ENCODE assay signal across 10 cellular contexts in genomic region chr22:27331526-27332281, GRCh38.
DNase-seq lines count a peak whose midpoint lies in the region; ATAC-seq, FAIRE-seq and TF ChIP-seq lines count a peak whose summit lies in the region.
"Had no signal": no experiment of that assay in that cellular context is flagged by ENCODE, and none has a peak within 500 bp of the region (broad histone marks: within the 10 kb centered on the region; RNA-seq: fewer than 3 reads in every experiment).

No MANE protein-coding gene starts in this region.

- 17% methylated on average over 16 of the region's 16 CpGs for WGBS in GM12878 (ENCODE audit: insufficient coverage, insufficient replicate concordance, low lambda C conversion rate, missing lambda C conversion rate)

- no peaks in the 10 kb centered on the region for H4K20me1 ChIP-seq in GM12878 (ENCODE audit: control insufficient read depth, insufficient read depth)

- no peak for TF ChIP-seq RAD21 in GM12878 (IDR thresholded peaks at IDR 0.05; ENCODE audit: insufficient read depth, low read depth, low read length)

- no peaks in the 10 kb centered on the region for H3K9me3 ChIP-seq in GM12878 (replicated peaks; ENCODE audit: control insufficient read depth, insufficient read depth, low read length)

- H3K4me1 ChIP-seq in GM12878 (ENCODE audit: control insufficient read depth, insufficient read depth, low read length) = no peaks in the 10 kb centered on the region
- H3K4me1 ChIP-seq: tibial nerve had no signal

- no peak for TF ChIP-seq CTCF in GM12878 (IDR thresholded peaks at IDR 0.05 in 2 of 3, conservative IDR thresholded peaks at IDR 0.05 in 1 of 3; ENCODE audit: control insufficient read depth in 2 of 3, extremely low read depth in 1 of 3, insufficient read depth in 1 of 3, low read depth in 3 of 3, low read length in 3 of 3)

- H2AFZ ChIP-seq in GM12878 (ENCODE audit: control insufficient read depth, low read depth, low read length) = no peak overlapping the region

- BruUV-seq in GM12878 (replicated peaks; lab: Mats Ljungman, UMichigan) = no TSS peak

- CTCF ChIA-PET in GM12878 (lab: Yijun Ruan, JAX) = interaction anchor here (1.0 kb wide), 1 partner anchor 653 kb away, joined by 3 read pairs; no protein-coding TSS in a partner anchor

- POLR2A ChIA-PET in GM12878 (lab: Charles Lee) = no interaction called here

- SMC1A ChIA-PET in GM12878 (lab: Charles Lee; ENCODE audit: uncharacterized antibody, unreplicated experiment) = no interaction called here

- H3K27me3 ChIP-seq in GM12878 (replicated peaks in 1 of 2; ENCODE audit: control insufficient read depth in 2 of 2, insufficient read depth in 2 of 2, low read length in 1 of 2) = no peaks in the 10 kb centered on the region

- no peak for TF ChIP-seq POLR2A in GM12878 (IDR thresholded peaks at IDR 0.05; ENCODE audit: low read depth, low read length)

- DNase-seq in SIG-M5 treated with dmso at 0.1 percent for 504 hours (lab: John Stamatoyannopoulos, UW; ENCODE audit: unreplicated experiment) = peak; percentile 30
- DNase-seq in SIG-M5 (lab: John Stamatoyannopoulos, UW) = no peak
- no peak for DNase-seq in GM12878 (ENCODE audit: low read depth, low spot score)
- DNase-seq in left colon = peak in 1 of 2 donors; percentile 25
- DNase-seq in ureter (ENCODE audit: low spot score) = peak; percentile 57

- no peaks in the 10 kb centered on the region for H3K79me2 ChIP-seq in GM12878 (ENCODE audit: control insufficient read depth, insufficient read depth, low read length)

- H3K36me3 ChIP-seq in GM12878 (ENCODE audit: control insufficient read depth in 2 of 2, insufficient read depth in 2 of 2, low read length in 1 of 2) = no peaks in the 10 kb centered on the region
- H3K36me3 ChIP-seq: tibial nerve had no signal

- no peak overlapping the region for H3K27ac ChIP-seq in GM12878 (ENCODE audit: control insufficient read depth, insufficient read depth)
- H3K27ac ChIP-seq: tibial nerve had no signal

- no peak for TF ChIP-seq EP300 in GM12878 (IDR thresholded peaks at IDR 0.05; ENCODE audit: borderline replicate concordance in 1 of 2, control insufficient read depth in 1 of 2, low read depth in 2 of 2, low read length in 2 of 2)

- in situ Hi-C loops in GM12878 (cut with MboI) = no loop called here

- no peak overlapping the region for H3K9ac ChIP-seq in GM12878 (ENCODE audit: control insufficient read depth, insufficient read depth, low read length)

- intact Hi-C loops in GM12878 (cut with micrococcal nuclease; ENCODE audit: unreplicated experiment) = no loop called here
- intact Hi-C loops in left colon (cut with DNase I, micrococcal nuclease) = no loop called here

- H3K4me2 ChIP-seq in GM12878 (ENCODE audit: control insufficient read depth, insufficient read depth) = no peak overlapping the region

- FAIRE-seq in GM12878 (lab: Jason Lieb, UNC) = no peak
- FAIRE-seq: G401.6 had no signal

- RAD21 ChIA-PET in GM12878 (lab: Charles Lee; ENCODE audit: unreplicated experiment) = interaction anchor here (1.2 kb wide), 1 partner anchor 653 kb away, joined by 3 read pairs; no protein-coding TSS in a partner anchor

- H3K4me3 ChIP-seq in GM12878 = no peak overlapping the region
- H3K4me3 ChIP-seq: tibial nerve had no signal

- ATAC-seq in GM12878 (peak; percentile 46; the same call in 1 of the 3 replicates), left colon (peak; percentile 66), GM21367 (IDR thresholded peaks at IDR 0.05; ENCODE audit: unreplicated experiment) (no peak), GM21576 (IDR thresholded peaks at IDR 0.05; ENCODE audit: unreplicated experiment) (no peak)
- ATAC-seq in activated CD4-positive, CD25-positive, alpha-beta regulatory T cell treated with anti-CD3 and anti-CD28 coated beads, Interleukin-2, amount 50 U/mL, for 24 hours = no peak

TF ChIP-seq in GM12878, 131 proteins besides CTCF, POLR2A, EP300 and RAD21:
- TF ChIP-seq STAT1 (conservative IDR thresholded peaks at IDR 0.05) (no peak), GABPA (IDR thresholded peaks at IDR 0.05; ENCODE audit: low read depth) (no peak), PAX5 (IDR thresholded peaks at IDR 0.05; ENCODE audit: borderline replicate concordance, low read depth, low read length) (no peak), TCF3 (IDR thresholded peaks at IDR 0.05; ENCODE audit: borderline replicate concordance, insufficient read depth, low read depth, low read length) (no peak), SPI1 (IDR thresholded peaks at IDR 0.05; ENCODE audit: borderline replicate concordance, insufficient read depth, low read depth, low read length) (no peak), LARP7 (IDR thresholded peaks at IDR 0.05) (no peak), POLR2AphosphoS2 (IDR thresholded peaks at IDR 0.05; ENCODE audit: low read depth, low read length) (no peak), NRF1 (conservative IDR thresholded peaks at IDR 0.05; ENCODE audit: low read depth, low read length) (no peak), RBBP5 (conservative IDR thresholded peaks at IDR 0.05) (no peak), HDGF (IDR thresholded peaks at IDR 0.05) (no peak), SUPT20H (IDR thresholded peaks at IDR 0.05; ENCODE audit: borderline replicate concordance, control insufficient read depth, low read depth, low read length) (no peak), GATAD2B (conservative IDR thresholded peaks at IDR 0.05; ENCODE audit: low read depth) (no peak), RFX5 (IDR thresholded peaks at IDR 0.05; ENCODE audit: low read depth, low read length) (no peak)
- TF ChIP-seq, protein P1, sequence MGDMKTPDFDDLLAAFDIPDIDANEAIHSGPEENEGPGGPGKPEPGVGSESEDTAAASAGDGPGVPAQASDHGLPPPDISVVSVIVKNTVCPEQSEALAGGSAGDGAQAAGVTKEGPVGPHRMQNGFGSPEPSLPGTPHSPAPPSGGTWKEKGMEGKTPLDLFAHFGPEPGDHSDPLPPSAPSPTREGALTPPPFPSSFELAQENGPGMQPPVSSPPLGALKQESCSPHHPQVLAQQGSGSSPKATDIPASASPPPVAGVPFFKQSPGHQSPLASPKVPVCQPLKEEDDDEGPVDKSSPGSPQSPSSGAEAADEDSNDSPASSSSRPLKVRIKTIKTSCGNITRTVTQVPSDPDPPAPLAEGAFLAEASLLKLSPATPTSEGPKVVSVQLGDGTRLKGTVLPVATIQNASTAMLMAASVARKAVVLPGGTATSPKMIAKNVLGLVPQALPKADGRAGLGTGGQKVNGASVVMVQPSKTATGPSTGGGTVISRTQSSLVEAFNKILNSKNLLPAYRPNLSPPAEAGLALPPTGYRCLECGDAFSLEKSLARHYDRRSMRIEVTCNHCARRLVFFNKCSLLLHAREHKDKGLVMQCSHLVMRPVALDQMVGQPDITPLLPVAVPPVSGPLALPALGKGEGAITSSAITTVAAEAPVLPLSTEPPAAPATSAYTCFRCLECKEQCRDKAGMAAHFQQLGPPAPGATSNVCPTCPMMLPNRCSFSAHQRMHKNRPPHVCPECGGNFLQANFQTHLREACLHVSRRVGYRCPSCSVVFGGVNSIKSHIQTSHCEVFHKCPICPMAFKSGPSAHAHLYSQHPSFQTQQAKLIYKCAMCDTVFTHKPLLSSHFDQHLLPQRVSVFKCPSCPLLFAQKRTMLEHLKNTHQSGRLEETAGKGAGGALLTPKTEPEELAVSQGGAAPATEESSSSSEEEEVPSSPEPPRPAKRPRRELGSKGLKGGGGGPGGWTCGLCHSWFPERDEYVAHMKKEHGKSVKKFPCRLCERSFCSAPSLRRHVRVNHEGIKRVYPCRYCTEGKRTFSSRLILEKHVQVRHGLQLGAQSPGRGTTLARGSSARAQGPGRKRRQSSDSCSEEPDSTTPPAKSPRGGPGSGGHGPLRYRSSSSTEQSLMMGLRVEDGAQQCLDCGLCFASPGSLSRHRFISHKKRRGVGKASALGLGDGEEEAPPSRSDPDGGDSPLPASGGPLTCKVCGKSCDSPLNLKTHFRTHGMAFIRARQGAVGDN (IDR thresholded peaks at IDR 0.05) = no peak
- TF ChIP-seq, protein P2, sequence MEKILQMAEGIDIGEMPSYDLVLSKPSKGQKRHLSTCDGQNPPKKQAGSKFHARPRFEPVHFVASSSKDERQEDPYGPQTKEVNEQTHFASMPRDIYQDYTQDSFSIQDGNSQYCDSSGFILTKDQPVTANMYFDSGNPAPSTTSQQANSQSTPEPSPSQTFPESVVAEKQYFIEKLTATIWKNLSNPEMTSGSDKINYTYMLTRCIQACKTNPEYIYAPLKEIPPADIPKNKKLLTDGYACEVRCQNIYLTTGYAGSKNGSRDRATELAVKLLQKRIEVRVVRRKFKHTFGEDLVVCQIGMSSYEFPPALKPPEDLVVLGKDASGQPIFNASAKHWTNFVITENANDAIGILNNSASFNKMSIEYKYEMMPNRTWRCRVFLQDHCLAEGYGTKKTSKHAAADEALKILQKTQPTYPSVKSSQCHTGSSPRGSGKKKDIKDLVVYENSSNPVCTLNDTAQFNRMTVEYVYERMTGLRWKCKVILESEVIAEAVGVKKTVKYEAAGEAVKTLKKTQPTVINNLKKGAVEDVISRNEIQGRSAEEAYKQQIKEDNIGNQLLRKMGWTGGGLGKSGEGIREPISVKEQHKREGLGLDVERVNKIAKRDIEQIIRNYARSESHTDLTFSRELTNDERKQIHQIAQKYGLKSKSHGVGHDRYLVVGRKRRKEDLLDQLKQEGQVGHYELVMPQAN (conservative IDR thresholded peaks at IDR 0.05) = no peak

Comparison
In these comparisons a context has a peak if more than half of its experiments do, and no peak if none do; other contexts are left out.
1. DNase-seq: peak in SIG-M5 treated with dmso at 0.1 percent for 504 hours (single experiment) and ureter (single experiment); none in SIG-M5 (single experiment) and GM12878 (single experiment).
2. ATAC-seq: peak in GM12878 (single experiment) and left colon (single experiment); none in GM21367 (single experiment), GM21576 (single experiment) and activated CD4-positive, CD25-positive, alpha-beta regulatory T cell treated with anti-CD3 and anti-CD28 coated beads, Interleukin-2, amount 50 U/mL, for 24 hours (0 of 2).